ENCODE assay signal across 9 cellular contexts in the genomic region with DNA sequence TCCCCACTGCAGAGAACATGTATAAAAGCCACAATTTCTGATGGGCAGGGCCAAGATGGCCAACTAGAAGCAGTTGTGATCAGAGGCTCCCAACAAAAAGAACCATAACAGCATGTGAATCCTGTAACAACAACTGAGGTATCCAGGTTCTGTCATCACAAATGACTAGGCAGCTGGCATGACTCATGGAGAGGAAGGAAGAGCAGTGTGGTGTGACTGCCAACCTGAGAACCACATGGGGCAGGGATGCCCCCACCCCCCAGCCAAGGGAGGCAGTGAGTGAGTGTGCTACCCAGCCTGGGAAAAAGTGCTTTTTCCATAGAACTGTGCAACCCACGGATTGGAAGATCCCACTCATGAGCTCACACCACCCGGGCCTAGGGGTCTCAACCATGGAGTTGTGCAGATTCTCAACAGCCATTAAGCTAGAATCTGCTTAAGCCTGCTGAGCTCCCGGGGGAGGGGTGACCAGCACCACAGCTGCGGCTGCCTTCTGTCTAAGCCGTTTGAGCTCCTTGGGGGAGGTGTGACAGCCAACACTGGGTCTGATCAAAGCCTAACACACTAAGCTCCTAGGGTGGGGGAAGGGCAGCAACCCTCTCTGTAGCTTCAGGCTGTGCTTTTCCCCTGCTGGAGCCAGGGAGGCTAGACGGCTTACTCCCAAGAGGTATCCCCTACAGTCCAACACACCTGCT.
DNase-seq lines count a peak whose midpoint lies in the region; ATAC-seq, FAIRE-seq and TF ChIP-seq lines count a peak whose summit lies in the region.
"Had no signal": no experiment of that assay in that cellular context is flagged by ENCODE, and none has a peak within 500 bp of the region (broad histone marks: within the 10 kb centered on the region; RNA-seq: fewer than 3 reads in every experiment).

No MANE protein-coding gene starts in this region.

- no peak overlapping the region for H3K27ac ChIP-seq in H1 (ENCODE audit: low read depth, low read length)
- H3K27ac ChIP-seq: SK-N-MC had no signal

- H4K20me1 ChIP-seq in H1 (replicated peaks in 1 of 2; ENCODE audit: control insufficient read depth in 1 of 2, insufficient read depth in 2 of 2, low read length in 2 of 2) = no peaks in the 10 kb centered on the region

- TF ChIP-seq RAD21 in H1 (IDR thresholded peaks at IDR 0.05 in 1 of 2, conservative IDR thresholded peaks at IDR 0.05 in 1 of 2; ENCODE audit: low read depth in 2 of 2, low read length in 2 of 2) = peak in 1 of 2 experiments; percentile 8; a peak in 1 of 4 replicates

- POLR2A ChIA-PET in H1 (lab: Charles Lee; ENCODE audit: partially characterized antibody) = no interaction called here

- H2BK5ac ChIP-seq in H1 (ENCODE audit: low read depth, low read length) = no peak overlapping the region

- no peak overlapping the region for H3K14ac ChIP-seq in H1 (ENCODE audit: insufficient read length)

- no peak overlapping the region for H4K91ac ChIP-seq in H1 (replicated peaks; ENCODE audit: insufficient read length, low read length)

- H2AFZ ChIP-seq in H1 (ENCODE audit: low read length) = peak overlapping the region; percentile 31; the same call in 1 of the 2 replicates

- no peak overlapping the region for H3K4ac ChIP-seq in H1 (replicated peaks; ENCODE audit: insufficient read length, low read depth, low read length)

- no peaks in the 10 kb centered on the region for H3K36me3 ChIP-seq in H1 (ENCODE audit: control insufficient read depth in 2 of 4, insufficient read depth in 4 of 4, low read length in 3 of 4)

- H3K79me2 ChIP-seq in H1 (ENCODE audit: control insufficient read depth in 1 of 2, insufficient read depth in 2 of 2, low read length in 2 of 2) = no peaks in the 10 kb centered on the region

- no peaks in the 10 kb centered on the region for H3K27me3 ChIP-seq in H1 (replicated peaks in 1 of 4; ENCODE audit: control insufficient read depth in 3 of 4, extremely low read depth in 1 of 4, insufficient read depth in 3 of 4, low read length in 3 of 4)

- H2BK12ac ChIP-seq in H1 (ENCODE audit: low read depth, low read length) = no peak overlapping the region

- H2BK20ac ChIP-seq in H1 (ENCODE audit: low read length) = no peak overlapping the region

- H2BK120ac ChIP-seq in H1 (replicated peaks; ENCODE audit: low read depth, low read length) = no peak overlapping the region

- DNase-seq in SK-N-DZ (ENCODE audit: low spot score) = peak; percentile 27
- DNase-seq in H1 (ENCODE audit: low read depth in 1 of 2, low spot score in 2 of 2) = peak; percentile 10 to 43
- peak; percentile 51 for DNase-seq in stimulated activated CD8-positive, alpha-beta memory T cell treated with anti-CD3 and anti-CD28 coated beads, Interleukin-4, amount 100 ng/mL, for 48 hours
- DNase-seq in NCI-H345 (lab: John Stamatoyannopoulos, UW) = no peak

- H3K18ac ChIP-seq in H1 (ENCODE audit: extremely low read depth, low read length) = no peak overlapping the region

- 79% methylated on average over 5 of the region's 6 CpGs; no CpG with 5 or more reads in 1 of the 2 experiments for WGBS in H1 (ENCODE audit: extremely low coverage in 1 of 2, insufficient coverage in 1 of 2, insufficient read length in 1 of 2, insufficient replicate concordance in 2 of 2, low coverage in 1 of 2, low lambda C conversion rate in 2 of 2, missing lambda C conversion rate in 1 of 2), 2 experiments

- no peaks in the 10 kb centered on the region for H3K79me1 ChIP-seq in H1 (ENCODE audit: low read depth, low read length)

- peaks cover 3 to 7% of the 10 kb centered on the region in 2 experiments; a peak in 3 of 4 replicates for H3K9me3 ChIP-seq in H1 (ENCODE audit: insufficient read depth in 2 of 2, low read depth in 1 of 2, low read length in 1 of 2)

- no peak overlapping the region for H3K56ac ChIP-seq in H1 (replicated peaks; ENCODE audit: insufficient read length, low read depth, low read length)

- FAIRE-seq in H1 (lab: Jason Lieb, UNC) = no peak
- FAIRE-seq: GM12892 had no signal

- no peak overlapping the region for H3K23ac ChIP-seq in H1 (ENCODE audit: insufficient read length)

- TF ChIP-seq POLR2A in H1 (IDR thresholded peaks at IDR 0.05; ENCODE audit: control extremely low read depth in 1 of 2, low read depth in 2 of 2, low read length in 2 of 2) = no peak

- no peak overlapping the region for H2BK15ac ChIP-seq in H1 (ENCODE audit: low read length)

- no peak overlapping the region for H3K9ac ChIP-seq in H1 (replicated peaks in 1 of 4; ENCODE audit: extremely low read depth in 1 of 4, low read depth in 3 of 4, low read length in 3 of 4)

- CTCF ChIA-PET in H1 (lab: Charles Lee; ENCODE audit: partially characterized antibody) = interaction anchor here (0.7 kb wide), 1 partner anchor 149 kb away, joined by 3 read pairs; no protein-coding TSS in a partner anchor

- no peak for TF ChIP-seq CTCF in H1 (IDR thresholded peaks at IDR 0.05; ENCODE audit: control extremely low read depth in 1 of 3, insufficient read depth in 1 of 3, low read depth in 1 of 3, low read length in 3 of 3)

- no peak overlapping the region for H3K4me3 ChIP-seq in H1 (ENCODE audit: extremely low read depth in 1 of 4, insufficient read depth in 2 of 4, low read depth in 3 of 4, low read length in 4 of 4)
- H3K4me3 ChIP-seq: SK-N-MC had no signal

- H4K5ac ChIP-seq in H1 (ENCODE audit: insufficient read length, low read depth, low read length) = no peak overlapping the region

- ATAC-seq in HG03196 (IDR thresholded peaks at IDR 0.05; ENCODE audit: unreplicated experiment) (peak; percentile 74), GM19324 (IDR thresholded peaks at IDR 0.05; ENCODE audit: low FRiP score, unreplicated experiment) (no peak), GM18868 (IDR thresholded peaks at IDR 0.05; ENCODE audit: unreplicated experiment) (no peak)

- no peak for TF ChIP-seq EP300 in H1 (IDR thresholded peaks at IDR 0.05; ENCODE audit: borderline replicate concordance in 1 of 2, low read depth in 2 of 2, low read length in 2 of 2)

- H4K8ac ChIP-seq in H1 (ENCODE audit: extremely low read depth, insufficient read depth, low read length) = no peak overlapping the region; the same call in 1 of the 2 replicates

- H3K4me2 ChIP-seq in H1 (ENCODE audit: insufficient read depth in 1 of 2, low read depth in 2 of 2, low read length in 2 of 2) = peak overlapping the region in 1 of 2 experiments; percentile 23; a peak in 1 of 4 replicates

- H2AK5ac ChIP-seq in H1 (ENCODE audit: low read depth, low read length) = no peak overlapping the region

- peaks cover 0 to 4% (median 0%) of the 10 kb centered on the region in 4 experiments; a peak in 2 of 7 replicates for H3K4me1 ChIP-seq in H1 (replicated peaks in 1 of 4; ENCODE audit: control insufficient read depth in 3 of 4, insufficient read depth in 4 of 4, low read length in 3 of 4)

- H3K23me2 ChIP-seq in H1 (ENCODE audit: low read depth, low read length) = no peaks in the 10 kb centered on the region

TF ChIP-seq in H1, 55 proteins besides CTCF, POLR2A, EP300 and RAD21:
- TF ChIP-seq CHD2 (IDR thresholded peaks at IDR 0.05; ENCODE audit: low read length) (0 out of 2 replicates have a peak, but pooled peaks have one; percentile 15), HDAC2 (IDR thresholded peaks at IDR 0.05; ENCODE audit: borderline replicate concordance in 1 of 2, low read depth in 2 of 2, low read length in 2 of 2) (no peak), TCF12 (IDR thresholded peaks at IDR 0.05; ENCODE audit: low read depth, low read length) (0 out of 2 replicates have a peak, but pooled peaks have one; percentile 59), CREB1 (IDR thresholded peaks at IDR 0.05) (no peak), SP1 (IDR thresholded peaks at IDR 0.05; ENCODE audit: low read depth, low read length) (peak; percentile 29; the same call in 1 of the 2 replicates), TAF7 (optimal IDR thresholded peaks at IDR 0.05; ENCODE audit: borderline replicate concordance, low read depth, low read length) (no peak), KDM1A (IDR thresholded peaks at IDR 0.05; ENCODE audit: borderline replicate concordance, low read length) (no peak)
